In the genomic region with DNA sequence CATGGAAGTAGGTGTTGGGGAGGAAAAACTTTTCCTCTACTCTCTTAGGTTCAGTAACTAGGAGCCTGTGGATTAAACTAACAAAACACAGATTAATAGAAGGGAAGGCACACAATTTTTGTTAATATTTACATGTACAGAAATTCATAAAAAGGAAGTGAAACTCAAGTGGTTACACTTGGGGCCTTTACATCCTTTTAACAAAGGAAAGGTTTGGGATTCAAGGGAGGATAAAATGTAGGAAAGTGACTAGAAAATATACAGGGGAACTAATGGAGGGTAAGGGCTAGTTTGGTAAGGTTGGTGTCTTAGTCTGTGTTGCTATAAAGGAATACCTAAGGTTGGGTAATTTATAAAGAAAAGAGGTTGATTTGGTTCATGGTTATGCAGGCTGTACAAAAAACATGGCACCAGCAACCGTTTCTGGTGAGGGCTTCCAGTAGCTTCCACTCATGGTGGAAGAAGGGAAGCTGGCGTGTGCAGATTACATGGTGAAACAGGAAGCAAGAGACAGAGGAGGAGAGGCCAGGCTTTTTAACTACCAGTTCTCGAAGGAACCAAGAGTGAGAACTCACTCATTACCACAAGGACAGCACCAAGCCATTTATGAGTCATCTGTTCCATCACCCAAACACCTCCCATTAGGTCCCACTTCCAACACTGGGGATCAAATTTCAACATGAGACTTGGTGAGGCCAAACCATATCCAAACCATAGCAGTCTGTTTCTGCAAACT, we compare ENCODE assay signal across 9 cellular contexts.
DNase-seq lines count a peak whose midpoint lies in the region; ATAC-seq and TF ChIP-seq lines count a peak whose summit lies in the region.
"Had no signal": no experiment of that assay in that cellular context is flagged by ENCODE, and none has a peak within 500 bp of the region (broad histone marks: within the 10 kb centered on the region; RNA-seq: fewer than 3 reads in every experiment).

No MANE protein-coding gene starts in this region.

- DNase-seq in HT1080 (ENCODE audit: low read depth) (peak; percentile 70), renal cortical epithelial cell (ENCODE audit: low read depth) (peak; percentile 51), right atrium auricular region (ENCODE audit: low spot score) (no peak), AG08395 (ENCODE audit: low spot score) (no peak)
- DNase-seq in activated T-cell treated with anti-CD3 and anti-CD28 coated beads, Interleukin-2, amount 50 U/mL, for 48 hours, result no peak
- DNase-seq: activated CD8-positive, alpha-beta memory T cell treated with anti-CD3 and anti-CD28 coated beads for 24 hours; cerebellar nuclear complex had no signal

- H3K4me1 ChIP-seq in right atrium auricular region, result no peaks in the 10 kb centered on the region

- ATAC-seq in GM19395 (IDR thresholded peaks at IDR 0.05; ENCODE audit: unreplicated experiment) (peak; percentile 99), HG02852 (IDR thresholded peaks at IDR 0.05; ENCODE audit: unreplicated experiment) (peak; percentile 94)

- H3K4me3 ChIP-seq in right atrium auricular region, result no peak overlapping the region

- no peak for TF ChIP-seq CTCF in right atrium auricular region (IDR thresholded peaks at IDR 0.05)

- no peak overlapping the region for H3K27ac ChIP-seq in right atrium auricular region

- no peaks in the 10 kb centered on the region for H3K36me3 ChIP-seq in right atrium auricular region

- H3K27me3 ChIP-seq in right atrium auricular region, result no peaks in the 10 kb centered on the region

- no peaks in the 10 kb centered on the region for H3K9me3 ChIP-seq in right atrium auricular region

Comparison
In these comparisons a context has a peak if more than half of its experiments do, and no peak if none do; other contexts are left out.
1. DNase-seq: peak in HT1080 (single experiment) and renal cortical epithelial cell (single experiment); none in right atrium auricular region (single experiment), AG08395 (single experiment) and activated T-cell treated with anti-CD3 and anti-CD28 coated beads, Interleukin-2, amount 50 U/mL, for 48 hours (0 of 2).